21 cellular contexts compared by ENCODE assay signal in genomic region chr18:3798032-3798431, GRCh38.
A peak's percentile ranks its signal among the peaks of the same experiment; 100 is the strongest.
DNase-seq lines count a peak whose midpoint lies in the region; ATAC-seq and TF ChIP-seq lines count a peak whose summit lies in the region.
"Had no signal": no experiment of that assay in that cellular context is flagged by ENCODE, and none has a peak within 500 bp of the region (broad histone marks: within the 10 kb centered on the region; RNA-seq: fewer than 3 reads in every experiment).

No MANE protein-coding gene starts in this region.

- H3K27me3 ChIP-seq in IMR-90 (ENCODE audit: control insufficient read depth, insufficient read depth, low read length) (no peaks in the 10 kb centered on the region), right atrium auricular region (no peaks in the 10 kb centered on the region)

- no TSS peak for BruUV-seq in IMR-90 (replicated peaks; lab: Mats Ljungman, UMichigan)

- peaks cover 11% of the 10 kb centered on the region for H3K27me3 Mint-ChIP-seq in activated naive CD8-positive, alpha-beta T cell treated with anti-CD3 and anti-CD28 coated beads for 36 hours

- WGBS in IMR-90 (ENCODE audit: extremely low coverage in 2 of 2, insufficient read length in 1 of 2), 2 experiments, result 80% methylated on average over 1 of the region's 3 CpGs; no CpG with 5 or more reads in 1 of the 2 experiments

- H3K9me3 Mint-ChIP-seq in activated naive CD8-positive, alpha-beta T cell treated with anti-CD3 and anti-CD28 coated beads for 36 hours, result no peaks in the 10 kb centered on the region
- H3K9me3 Mint-ChIP-seq: CD8-positive, alpha-beta T cell; GM23338 had no signal

- peaks cover 13% of the 10 kb centered on the region for H3K9me1 ChIP-seq in IMR-90 (ENCODE audit: insufficient read depth, low read length)

- H3K23ac ChIP-seq in IMR-90 (ENCODE audit: low read depth, low read length), result no peak overlapping the region

- no peak overlapping the region for H4K5ac ChIP-seq in IMR-90 (ENCODE audit: low read depth, low read length)

- H3K4me3 ChIP-seq in IMR-90 (ENCODE audit: insufficient read depth, low read depth, low read length) (no peak overlapping the region), foreskin fibroblast (ENCODE audit: low read depth in 1 of 2, low read length in 2 of 2) (no peak overlapping the region), right atrium auricular region (no peak overlapping the region)
- H3K4me3 ChIP-seq: GM23338, SJSA1 had no signal

- peak overlapping the region; percentile 33 for H2AK9ac ChIP-seq in IMR-90 (replicated peaks; ENCODE audit: low read depth, low read length, poor library complexity)

- intact Hi-C loops in IMR-90 (cut with micrococcal nuclease), result no loop called here

- H2BK15ac ChIP-seq in IMR-90 (ENCODE audit: low read depth, low read length), result 0 out of 3 replicates have a peak overlapping the region, but pooled peaks have one; percentile 54

- H4K8ac ChIP-seq in IMR-90 (ENCODE audit: low read depth in 2 of 2, low read length in 2 of 2), result no peak overlapping the region

- H3K79me1 ChIP-seq in IMR-90 (ENCODE audit: low read depth in 1 of 2, low read length in 2 of 2), result no peaks in the 10 kb centered on the region

- H3K36me3 Mint-ChIP-seq in activated naive CD8-positive, alpha-beta T cell treated with anti-CD3 and anti-CD28 coated beads for 36 hours, result no peaks in the 10 kb centered on the region
- H3K36me3 Mint-ChIP-seq: CD8-positive, alpha-beta T cell; IgD-negative memory B cell had no signal

- dilution Hi-C loops in IMR-90 (cut with HindIII; ENCODE audit: low sequenced_read_pairs, unreplicated experiment), result no loop called here

- TF ChIP-seq RAD21 in IMR-90 (IDR thresholded peaks at IDR 0.05; ENCODE audit: low read length), result no peak

- no peak for ATAC-seq in IMR-90 (ENCODE audit: low read depth)
- ATAC-seq: CD8-positive, alpha-beta T cell; GM23338; HCT116 had no signal

- no peak for TF ChIP-seq POLR2A in IMR-90 (IDR thresholded peaks at IDR 0.05; ENCODE audit: low read depth, low read length)

- H3K56ac ChIP-seq in IMR-90 (ENCODE audit: extremely low read depth, insufficient read depth, low read length), result no peak overlapping the region

- no peak overlapping the region for H3K4me3 Mint-ChIP-seq in activated naive CD8-positive, alpha-beta T cell treated with anti-CD3 and anti-CD28 coated beads for 36 hours
- H3K4me3 Mint-ChIP-seq: CD8-positive, alpha-beta T cell; GM23338; IgD-negative memory B cell had no signal

- H4K20me1 ChIP-seq in IMR-90 (ENCODE audit: insufficient read depth, low read length), result no peaks in the 10 kb centered on the region

- no peak overlapping the region for H3K4ac ChIP-seq in IMR-90 (ENCODE audit: low read depth, low read length)

- no peak overlapping the region for H2BK120ac ChIP-seq in IMR-90 (ENCODE audit: low read depth, low read length)

- in situ Hi-C loops in IMR-90 (cut with MboI; ENCODE audit: low sequenced_read_pairs), result no loop called here

- DNase-seq in IMR-90 (no peak), kidney glomerular epithelial cell (lab: John Stamatoyannopoulos, UW) (peak; percentile 4), mucosa of gallbladder (ENCODE audit: low spot score) (peak; percentile 32), foreskin fibroblast (no peak), right atrium auricular region (ENCODE audit: low spot score) (no peak), NCI-H524 treated with DMSO at 0.1 percent for 48 hours (lab: John Stamatoyannopoulos, UW) (no peak)
- no peak for DNase-seq in activated naive CD8-positive, alpha-beta T cell treated with anti-CD3 and anti-CD28 coated beads for 36 hours
- DNase-seq: C1 segment of cervical spinal cord; Caco-2; CD8-positive, alpha-beta T cell; MM.1S; NCI-H2029; NCI-H2227 treated with DMSO at 0.1 percent for 48 hours; NCI-H69; Right ventricle myocardium superior; RPMI8226 had no signal

- H3K36me3 ChIP-seq in IMR-90 (ENCODE audit: control insufficient read depth, insufficient read depth, low read length) (no peaks in the 10 kb centered on the region), right atrium auricular region (no peaks in the 10 kb centered on the region)
- H3K36me3 ChIP-seq: SJSA1 had no signal

- H3K27ac ChIP-seq in IMR-90 (ENCODE audit: insufficient read depth, low read length) (no peak overlapping the region), right atrium auricular region (no peak overlapping the region)
- H3K27ac ChIP-seq: KMS-11, SJSA1 had no signal

- no peak overlapping the region for H3K27ac Mint-ChIP-seq in activated naive CD8-positive, alpha-beta T cell treated with anti-CD3 and anti-CD28 coated beads for 36 hours
- H3K27ac Mint-ChIP-seq: CD8-positive, alpha-beta T cell; GM23338; IgD-negative memory B cell had no signal

- POLR2A ChIA-PET in IMR-90 (lab: Charles Lee; ENCODE audit: unreplicated experiment), result no interaction called here

- H2AFZ ChIP-seq in IMR-90 (replicated peaks; ENCODE audit: low read length, poor library complexity), result no peak overlapping the region
- H2AFZ ChIP-seq: GM23338 had no signal

- no peak overlapping the region for H3K14ac ChIP-seq in IMR-90 (replicated peaks; ENCODE audit: low read depth, low read length)

- no peaks in the 10 kb centered on the region for H3K9me3 ChIP-seq in IMR-90 (ENCODE audit: control insufficient read depth, insufficient read depth, low read length)
- H3K9me3 ChIP-seq in right atrium auricular region, result no peaks in the 10 kb centered on the region
- H3K9me3 ChIP-seq: Caco-2, SJSA1 had no signal

- no peaks in the 10 kb centered on the region for H3K4me1 Mint-ChIP-seq in activated naive CD8-positive, alpha-beta T cell treated with anti-CD3 and anti-CD28 coated beads for 36 hours
- H3K4me1 Mint-ChIP-seq: IgD-negative memory B cell had no signal

- CTCF ChIA-PET in IMR-90 (lab: Yijun Ruan, JAX), result no interaction called here

- no peak overlapping the region; the same call in 1 of the 2 replicates for H2BK20ac ChIP-seq in IMR-90 (ENCODE audit: low read depth, low read length)

- H3K4me1 ChIP-seq in IMR-90 (ENCODE audit: control insufficient read depth, insufficient read depth, low read length) (peaks cover 10% of the 10 kb centered on the region), right atrium auricular region (no peaks in the 10 kb centered on the region)
- H3K4me1 ChIP-seq: Caco-2, SJSA1 had no signal

- H4K91ac ChIP-seq in IMR-90 (ENCODE audit: insufficient read depth, low read depth, low read length), result no peak overlapping the region; the same call in 1 of the 2 replicates

- no peak overlapping the region for H3K4me2 ChIP-seq in IMR-90 (ENCODE audit: low read depth, low read length)
- H3K4me2 ChIP-seq: GM23338, KMS-11 had no signal

- no peak overlapping the region for H3K9ac ChIP-seq in IMR-90 (ENCODE audit: low read depth, low read length)
- H3K9ac ChIP-seq: KMS-11 had no signal

- TF ChIP-seq CTCF in IMR-90 (conservative IDR thresholded peaks at IDR 0.05; ENCODE audit: low read depth, low read length) (no peak), foreskin fibroblast (IDR thresholded peaks at IDR 0.05; ENCODE audit: low read depth, low read length) (no peak), right atrium auricular region (IDR thresholded peaks at IDR 0.05) (no peak)

- H2BK5ac ChIP-seq in IMR-90 (ENCODE audit: low read depth, low read length, poor library complexity, severe bottlenecking), result no peak overlapping the region

- H3K18ac ChIP-seq in IMR-90 (ENCODE audit: low read depth, low read length), result no peak overlapping the region

- peak overlapping the region; percentile 58; the same call in 1 of the 2 replicates for H2AK5ac ChIP-seq in IMR-90 (ENCODE audit: low read depth, low read length)

TF ChIP-seq in IMR-90, 13 proteins besides CTCF, POLR2A, EP300 and RAD21:
- TF ChIP-seq MAFK (IDR thresholded peaks at IDR 0.05; ENCODE audit: low read depth, low read length) (no peak), USF2 (IDR thresholded peaks at IDR 0.05; ENCODE audit: low read depth, low read length) (no peak), RCOR1 (IDR thresholded peaks at IDR 0.05; ENCODE audit: insufficient replicate concordance, low read length) (no peak), CEBPB (IDR thresholded peaks at IDR 0.05; ENCODE audit: low read depth, low read length) (no peak), SMC3 (IDR thresholded peaks at IDR 0.05; ENCODE audit: low read depth, low read length) (no peak), MAZ (IDR thresholded peaks at IDR 0.05; ENCODE audit: borderline replicate concordance, low read depth, low read length) (no peak), NFE2L2 (IDR thresholded peaks at IDR 0.05; ENCODE audit: low read depth, low read length) (no peak), FOS (IDR thresholded peaks at IDR 0.05; ENCODE audit: low read depth, low read length) (no peak), RFX5 (IDR thresholded peaks at IDR 0.05; ENCODE audit: low read depth, low read length) (no peak), BHLHE40 (IDR thresholded peaks at IDR 0.05; ENCODE audit: low read depth, low read length) (no peak), ELK1 (IDR thresholded peaks at IDR 0.05; ENCODE audit: borderline replicate concordance, low read depth, low read length) (no peak), CHD1 (IDR thresholded peaks at IDR 0.05; ENCODE audit: low read depth, low read length) (no peak), MXI1 (IDR thresholded peaks at IDR 0.05; ENCODE audit: borderline replicate concordance, low read depth, low read length) (no peak)

Comparison
In these comparisons a context has a peak if more than half of its experiments do, and no peak if none do; other contexts are left out.
1. DNase-seq: peak in kidney glomerular epithelial cell (single experiment) and mucosa of gallbladder (single experiment); none in IMR-90 (single experiment), foreskin fibroblast (0 of 2), right atrium auricular region (single experiment), NCI-H524 treated with DMSO at 0.1 percent for 48 hours (single experiment) and activated naive CD8-positive, alpha-beta T cell treated with anti-CD3 and anti-CD28 coated beads for 36 hours (single experiment).